12 cellular contexts compared by ENCODE assay signal in genomic region chr19:23393121-23393520, GRCh38. TPM values are rescaled to one million over a fixed set of nuclear protein-coding genes. Genes with fewer than 3 reads are reported as not detected.
DNase-seq lines count a peak whose midpoint lies in the region; ATAC-seq, FAIRE-seq and TF ChIP-seq lines count a peak whose summit lies in the region.
"Had no signal": no experiment of that assay in that cellular context is flagged by ENCODE, and none has a peak within 500 bp of the region (broad histone marks: within the 10 kb centered on the region; RNA-seq: fewer than 3 reads in every experiment).

No MANE protein-coding gene starts in this region.

- H3K9me3 ChIP-seq in BLaER1 treated with 17β-estradiol and CSF1 and Interleukin-3, amounts not matched to agents 10 nM and 100 nM (replicated peaks in 1 of 11), result peaks cover 57 to 63% (median 62%) of the 10 kb centered on the region in 11 experiments
- H3K9me3 ChIP-seq in HUES6 (ENCODE audit: control insufficient read depth, insufficient read depth, low read depth, low read length), result peaks cover 16% of the 10 kb centered on the region; the same call in 1 of the 2 replicates
- peaks cover 6% of the 10 kb centered on the region; the same call in 2 of the 3 replicates for H3K9me3 ChIP-seq in GM12878 (replicated peaks; ENCODE audit: control insufficient read depth, insufficient read depth, low read length)
- no peaks in the 10 kb centered on the region for H3K9me3 ChIP-seq in right cardiac atrium (ENCODE audit: control insufficient read depth, low read length)
- H3K9me3 ChIP-seq: esophagus muscularis mucosa had no signal

- no TSS peak for BruUV-seq in GM12878 (replicated peaks; lab: Mats Ljungman, UMichigan)

- H3K27me3 Mint-ChIP-seq in mesothelial cell of epicardium (ENCODE audit: low read depth), result no peaks in the 10 kb centered on the region

- peak overlapping the region in 6 of 11 experiments; percentile 77 to 96 (median 82); a peak in 9 of 22 replicates for H3K4me2 ChIP-seq in BLaER1 treated with 17β-estradiol and CSF1 and Interleukin-3, amounts not matched to agents 10 nM and 100 nM
- H3K4me2 ChIP-seq in GM12878 (ENCODE audit: control insufficient read depth, insufficient read depth), result no peak overlapping the region

- peak overlapping the region; percentile 100 for H3K27ac Mint-ChIP-seq in mesothelial cell of epicardium

- peak overlapping the region; percentile 99 for H3K4me3 Mint-ChIP-seq in mesothelial cell of epicardium

- ATAC-seq in GM12878, result no peak
- no peak for ATAC-seq in HG03457 (IDR thresholded peaks at IDR 0.05; ENCODE audit: unreplicated experiment)
- ATAC-seq in right cardiac atrium, result no peak

- H3K9me3 Mint-ChIP-seq in mesothelial cell of epicardium, result peaks cover 17% of the 10 kb centered on the region

- H3K79me2 ChIP-seq in GM12878 (ENCODE audit: control insufficient read depth, insufficient read depth, low read length), result peaks cover 20% of the 10 kb centered on the region

- no peak for FAIRE-seq in GM12878 (lab: Jason Lieb, UNC)
- FAIRE-seq: GM19239 had no signal

- H4K20me1 ChIP-seq in BLaER1 treated with 17β-estradiol and CSF1 and Interleukin-3, amounts not matched to agents 10 nM and 100 nM, result no peaks in the 10 kb centered on the region; a peak in 4 of 22 replicates
- no peaks in the 10 kb centered on the region for H4K20me1 ChIP-seq in GM12878 (ENCODE audit: control insufficient read depth, insufficient read depth)

- H2AFZ ChIP-seq in GM12878 (ENCODE audit: control insufficient read depth, low read depth, low read length), result no peak overlapping the region

- DNase-seq in GM12878 (ENCODE audit: low read depth, low spot score), result no peak
- no peak for DNase-seq in mesothelial cell of epicardium (ENCODE audit: low spot score in 2 of 2, unreplicated experiment in 2 of 2)
- no peak for DNase-seq in GM10266 (ENCODE audit: extremely low spot score)
- no peak for DNase-seq in right cardiac atrium
- DNase-seq in glomerular visceral epithelial cell (ENCODE audit: extremely low spot score), result no peak
- DNase-seq: MM.1S, NCI-H2227 treated with DMSO at 0.1 percent for 48 hours had no signal

- H3K4me1 Mint-ChIP-seq in mesothelial cell of epicardium, result peaks cover 27% of the 10 kb centered on the region

- in situ Hi-C loops in GM12878 (cut with MboI), result loop anchor here (10.0 kb wide), 1 partner anchor 292 kb away; the partner anchor contains the start of gene ZNF675

- POLR2A ChIA-PET in GM12878 (lab: Charles Lee), result no interaction called here

- H3K27me3 ChIP-seq in BLaER1 treated with 17β-estradiol and CSF1 and Interleukin-3, amounts not matched to agents 10 nM and 100 nM, result no peaks in the 10 kb centered on the region
- H3K27me3 ChIP-seq in HUES6 (ENCODE audit: control insufficient read depth, insufficient read depth, low read length), result no peaks in the 10 kb centered on the region
- no peaks in the 10 kb centered on the region for H3K27me3 ChIP-seq in GM12878 (replicated peaks in 1 of 2; ENCODE audit: control insufficient read depth in 2 of 2, insufficient read depth in 2 of 2, low read length in 1 of 2)
- H3K27me3 ChIP-seq in right cardiac atrium (ENCODE audit: control insufficient read depth, insufficient read depth), result no peaks in the 10 kb centered on the region
- H3K27me3 ChIP-seq: esophagus muscularis mucosa had no signal

- H3K36me3 ChIP-seq in BLaER1 treated with 17β-estradiol and CSF1 and Interleukin-3, amounts not matched to agents 10 nM and 100 nM, result peaks cover 56 to 62% (median 60%) of the 10 kb centered on the region in 11 experiments
- H3K36me3 ChIP-seq in HUES6 (ENCODE audit: control insufficient read depth, insufficient read depth, low read length) (peaks cover 33% of the 10 kb centered on the region), GM12878 (ENCODE audit: control insufficient read depth in 2 of 2, insufficient read depth in 2 of 2, low read length in 1 of 2) (no peaks in the 10 kb centered on the region; a peak in 1 of 4 replicates)

- SMC1A ChIA-PET in GM12878 (lab: Charles Lee; ENCODE audit: uncharacterized antibody, unreplicated experiment), result no interaction called here

- CTCF ChIA-PET in GM12878 (lab: Yijun Ruan, JAX), result interaction anchor here (0.9 kb wide), 1 partner anchor 17 kb away, joined by 3 read pairs; no protein-coding TSS in a partner anchor

- peak overlapping the region; percentile 12 to 96 (median 88); a peak in 16 of 20 replicates for H3K4me3 ChIP-seq in BLaER1 treated with 17β-estradiol and CSF1 and Interleukin-3, amounts not matched to agents 10 nM and 100 nM
- H3K4me3 ChIP-seq in HUES6 (ENCODE audit: low read depth, low read length) (peak overlapping the region; percentile 98; the same call in 1 of the 2 replicates), GM12878 (0 out of 2 replicates have a peak overlapping the region, but pooled peaks have one; percentile 77), right cardiac atrium (ENCODE audit: low read length) (no peak overlapping the region)

- H3K4me1 ChIP-seq in BLaER1 treated with 17β-estradiol and CSF1 and Interleukin-3, amounts not matched to agents 10 nM and 100 nM, result peaks cover 7 to 26% (median 14%) of the 10 kb centered on the region in 10 experiments; a peak in 15 of 20 replicates
- H3K4me1 ChIP-seq in HUES6 (ENCODE audit: control insufficient read depth, insufficient read depth, low read length) (peaks cover 2% of the 10 kb centered on the region; the same call in 1 of the 2 replicates), GM12878 (ENCODE audit: control insufficient read depth, insufficient read depth, low read length) (no peaks in the 10 kb centered on the region), right cardiac atrium (ENCODE audit: control insufficient read depth, insufficient read depth, low read length) (peaks cover 2% of the 10 kb centered on the region)

- TF ChIP-seq CTCF in GM12878 (IDR thresholded peaks at IDR 0.05 in 2 of 3, conservative IDR thresholded peaks at IDR 0.05 in 1 of 3; ENCODE audit: control insufficient read depth in 2 of 3, extremely low read depth in 1 of 3, insufficient read depth in 1 of 3, low read depth in 3 of 3, low read length in 3 of 3) (no peak), mesothelial cell of epicardium (IDR thresholded peaks at IDR 0.05; ENCODE audit: unreplicated experiment) (no peak), GM10266 (IDR thresholded peaks at IDR 0.05; ENCODE audit: control insufficient read depth, insufficient read depth, low read depth, missing control alignments) (no peak)

- H3K9ac ChIP-seq in BLaER1 treated with 17β-estradiol and CSF1 and Interleukin-3, amounts not matched to agents 10 nM and 100 nM, result no peak overlapping the region
- H3K9ac ChIP-seq in HUES6 (ENCODE audit: low read length) (no peak overlapping the region), GM12878 (ENCODE audit: control insufficient read depth, insufficient read depth, low read length) (no peak overlapping the region)

- 100% methylated on average over 1 of the region's 1 CpG for WGBS in GM12878 (ENCODE audit: insufficient coverage, insufficient replicate concordance, low lambda C conversion rate, missing lambda C conversion rate)
- 57% methylated on average over 1 of the region's 1 CpG for WGBS in right cardiac atrium

- H3K36me3 Mint-ChIP-seq in mesothelial cell of epicardium, result peaks cover 38% of the 10 kb centered on the region

- TF ChIP-seq EP300 in GM12878 (IDR thresholded peaks at IDR 0.05; ENCODE audit: borderline replicate concordance in 1 of 2, control insufficient read depth in 1 of 2, low read depth in 2 of 2, low read length in 2 of 2), result no peak

- intact Hi-C loops in GM12878 (cut with micrococcal nuclease; ENCODE audit: unreplicated experiment) (no loop called here), right cardiac atrium (cut with DNase I) (loop anchor here in 1 of 4 donors (10.0 kb wide), 1 partner anchor 118 kb away; no protein-coding TSS in a partner anchor)

- H3K27ac ChIP-seq in BLaER1 treated with 17β-estradiol and CSF1 and Interleukin-3, amounts not matched to agents 10 nM and 100 nM, result no peak overlapping the region
- no peak overlapping the region for H3K27ac ChIP-seq in HUES6 (ENCODE audit: low read depth, low read length)
- no peak overlapping the region for H3K27ac ChIP-seq in GM12878 (ENCODE audit: control insufficient read depth, insufficient read depth)
- no peak overlapping the region for H3K27ac ChIP-seq in right cardiac atrium (ENCODE audit: low read length)

- no peak for TF ChIP-seq POLR2A in GM12878 (IDR thresholded peaks at IDR 0.05; ENCODE audit: low read depth, low read length)

- RAD21 ChIA-PET in GM12878 (lab: Charles Lee; ENCODE audit: unreplicated experiment), result no interaction called here

- no peak for TF ChIP-seq RAD21 in GM12878 (IDR thresholded peaks at IDR 0.05; ENCODE audit: insufficient read depth, low read depth, low read length)

RNA-seq across cellular contexts. Expression of gene ZNF91, which starts 2.1 kb away (rescaled TPM):
- 105 TPM in 2 replicates for total RNA-seq in GM12878 (2013; cell fraction: nucleolus; rRNA removed)
- total RNA-seq in GM12878 (2014; rRNA removed), result 17.7 and 19.0 TPM in 2 replicates
- 30.2 and 31.1 TPM in 2 replicates for total RNA-seq in GM12878 (2014; rRNA removed; fragmentation: Illumina TruSeq; extraction: Trizol)
- 17.3 and 19.9 TPM in 2 replicates for total RNA-seq in GM12878 (2021)
- polyA plus RNA-seq in GM12878 (2011; ENCODE audit: low read depth), result 5.1 TPM
- 11.7 and 13.7 TPM in 2 replicates for polyA plus RNA-seq in GM12878 (2011; rRNA removed)
- 9.2 and 10.8 TPM in 2 replicates for polyA plus RNA-seq in GM12878 (2011; cell fraction: cytosol; rRNA removed)
- polyA plus RNA-seq in GM12878 (2011; cell fraction: nucleus; rRNA removed), result 15.8 and 18.9 TPM in 2 replicates
- polyA plus RNA-seq in GM12878 (2012), result 8.0 and 9.1 TPM in 2 replicates
- 12.7 and 14.8 TPM in 2 replicates for polyA plus RNA-seq in GM12878 (2014; fragmentation: Illumina TruSeq; extraction: Trizol)
- polyA plus RNA-seq in GM12878 (2014; fragmentation: Nextera tagmentation; extraction: Ambion mirVana), result 1 to 10 TPM; 4.6 to 5.1 TPM
- 8.9 and 9.2 TPM in 2 replicates for polyA plus RNA-seq in GM12878 (2014; rRNA removed)
- polyA plus RNA-seq in GM12878 (2016; fragmentation: Nextera tagmentation; extraction: Ambion mirVana), result 10 to 100 TPM in 1 of 2 experiments, 1 to 10 TPM in 1; 9.6 to 10.8 TPM
- 16.5 and 21.3 TPM in 2 replicates for polyA minus RNA-seq in GM12878 (2011; rRNA and poly(A)+ RNA removed)
- 9.6 and 11.4 TPM in 2 replicates for polyA minus RNA-seq in GM12878 (2011; cell fraction: cytosol; rRNA and poly(A)+ RNA removed)
- 16.3 and 29.1 TPM in 2 replicates for polyA minus RNA-seq in GM12878 (2011; cell fraction: nucleus; rRNA and poly(A)+ RNA removed)
- 165 to 169 TPM (median 165 TPM) in 3 replicates for total RNA-seq in mesothelial cell of epicardium
- 100 to 1,000 TPM in 3 of 4 donors, 10 to 100 TPM in 1; 94.4 to 170 (median 139) TPM for total RNA-seq in right cardiac atrium
- polyA plus RNA-seq in right cardiac atrium, result 19.9 TPM
